11 cellular contexts compared by ENCODE assay signal in the genomic region with DNA sequence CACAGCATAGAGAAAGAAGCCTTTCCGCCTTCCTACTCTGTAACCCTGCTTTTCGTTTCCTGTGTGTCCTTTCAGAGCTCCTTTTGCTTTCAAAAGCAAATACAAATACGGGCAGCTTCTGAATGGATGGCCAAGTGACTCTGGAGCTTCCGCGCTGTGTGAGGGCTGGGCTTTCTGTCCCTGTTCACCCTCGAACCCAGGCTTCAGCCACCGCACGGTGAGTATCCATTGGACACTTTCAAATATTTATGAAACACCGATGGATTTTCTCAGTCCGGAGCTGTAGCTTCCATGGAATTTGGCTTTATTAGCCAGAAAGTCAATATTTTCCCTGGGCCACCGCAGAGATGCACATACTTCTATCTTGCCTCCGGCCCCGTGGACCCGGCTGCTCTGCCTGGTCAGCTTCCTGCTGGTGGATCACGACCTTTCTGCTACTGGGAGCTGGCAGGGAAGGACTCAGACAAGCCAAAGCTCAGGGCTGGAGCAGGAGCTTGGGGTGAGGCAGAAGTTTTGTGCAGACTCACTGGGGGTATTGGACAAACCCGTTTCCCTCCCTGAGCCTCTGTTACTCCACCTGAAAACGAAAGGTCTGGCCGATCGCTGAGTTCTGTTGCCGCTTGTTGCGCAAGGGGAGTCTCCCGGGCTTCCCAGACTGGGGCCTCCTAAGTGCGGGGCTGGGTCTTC.
DNase-seq lines count a peak whose midpoint lies in the region; ATAC-seq and TF ChIP-seq lines count a peak whose summit lies in the region.
"Had no signal": no experiment of that assay in that cellular context is flagged by ENCODE, and none has a peak within 500 bp of the region (broad histone marks: within the 10 kb centered on the region; RNA-seq: fewer than 3 reads in every experiment).

No MANE protein-coding gene starts in this region.

- H3K79me2 ChIP-seq in hepatocyte: no peaks in the 10 kb centered on the region

- WGBS in hepatocyte (ENCODE audit: low lambda C conversion rate, missing lambda C conversion rate): 35% methylated on average over 23 of the region's 23 CpGs

- H3K9ac ChIP-seq in HUES48 (ENCODE audit: low read depth, low read length) (no peak overlapping the region), adipocyte (ENCODE audit: low read length) (peak overlapping the region; percentile 51), skeletal muscle satellite cell (ENCODE audit: low read depth, low read length) (no peak overlapping the region)

- H3K4me3 Mint-ChIP-seq in activated T-cell treated with anti-CD3 and anti-CD28 coated beads, Interleukin-2, amount 50 U/mL, for 72 hours: no peak overlapping the region
- H3K4me3 Mint-ChIP-seq: activated CD8-positive, alpha-beta memory T cell treated with anti-CD3 and anti-CD28 coated beads, Interleukin-2, amount 10 ng/mL, durations not matched to agents 7 days and 5 days had no signal

- TF ChIP-seq CTCF in hepatocyte (IDR thresholded peaks at IDR 0.05; ENCODE audit: poor library complexity): no peak

- ATAC-seq in HG03175 (IDR thresholded peaks at IDR 0.05; ENCODE audit: unreplicated experiment): no peak
- no peak for ATAC-seq in activated T-cell treated with anti-CD3 and anti-CD28 coated beads, Interleukin-2, amount 50 U/mL, for 72 hours (replicated peaks in 1 of 2)
- ATAC-seq: activated CD8-positive, alpha-beta memory T cell treated with anti-CD3 and anti-CD28 coated beads, Interleukin-2, amount 10 ng/mL, durations not matched to agents 7 days and 5 days had no signal

- H3K27ac ChIP-seq in HUES48 (ENCODE audit: low read depth, low read length) (peak overlapping the region; percentile 15), hepatocyte (peak overlapping the region; percentile 74)

- H3K9me3 ChIP-seq in HUES48 (ENCODE audit: control insufficient read depth, insufficient read depth, low read length) (no peaks in the 10 kb centered on the region), adipocyte (ENCODE audit: control insufficient read depth, low read length) (no peaks in the 10 kb centered on the region), hepatocyte (ENCODE audit: low read depth) (no peaks in the 10 kb centered on the region), skeletal muscle satellite cell (replicated peaks; ENCODE audit: low read length) (no peaks in the 10 kb centered on the region)

- H3K27me3 Mint-ChIP-seq in activated T-cell treated with anti-CD3 and anti-CD28 coated beads, Interleukin-2, amount 50 U/mL, for 72 hours (ENCODE audit: low read depth): no peaks in the 10 kb centered on the region
- H3K27me3 Mint-ChIP-seq: activated CD8-positive, alpha-beta memory T cell treated with anti-CD3 and anti-CD28 coated beads, Interleukin-2, amount 10 ng/mL, durations not matched to agents 7 days and 5 days had no signal

- no peaks in the 10 kb centered on the region for H3K36me3 ChIP-seq in HUES48 (ENCODE audit: control insufficient read depth, insufficient read depth, low read length)
- no peaks in the 10 kb centered on the region for H3K36me3 ChIP-seq in adipocyte (ENCODE audit: control insufficient read depth, insufficient read depth, low read length, severe bottlenecking)
- H3K36me3 ChIP-seq in hepatocyte (replicated peaks; ENCODE audit: insufficient read depth, low read depth): no peaks in the 10 kb centered on the region
- H3K36me3 ChIP-seq in skeletal muscle satellite cell (ENCODE audit: insufficient read depth, low read length): no peaks in the 10 kb centered on the region

- H3K9me2 ChIP-seq in hepatocyte (replicated peaks; ENCODE audit: insufficient read depth): no peaks in the 10 kb centered on the region

- no peaks in the 10 kb centered on the region for H4K20me1 ChIP-seq in hepatocyte (ENCODE audit: insufficient read depth, poor library complexity, severe bottlenecking)

- H2AFZ ChIP-seq in hepatocyte: peak overlapping the region; percentile 41

- peak overlapping the region; percentile 74 for H3K4me2 ChIP-seq in hepatocyte
- H3K4me2 ChIP-seq in skeletal muscle satellite cell (ENCODE audit: low read length): peak overlapping the region; percentile 39

- H3K9me3 Mint-ChIP-seq in activated T-cell treated with anti-CD3 and anti-CD28 coated beads, Interleukin-2, amount 50 U/mL, for 72 hours: no peaks in the 10 kb centered on the region

- H3K4me3 ChIP-seq in HUES48 (ENCODE audit: low read depth, low read length) (no peak overlapping the region), adipocyte (ENCODE audit: low read length) (peak overlapping the region; percentile 80), hepatocyte (no peak overlapping the region), skeletal muscle satellite cell (ENCODE audit: low read length) (no peak overlapping the region)

- H3K4me1 ChIP-seq in HUES48 (ENCODE audit: control insufficient read depth, insufficient read depth, low read length): peaks cover 24% of the 10 kb centered on the region
- peaks cover 18% of the 10 kb centered on the region for H3K4me1 ChIP-seq in adipocyte (ENCODE audit: control insufficient read depth, insufficient read depth, low read length)
- peaks cover 23% of the 10 kb centered on the region for H3K4me1 ChIP-seq in hepatocyte (ENCODE audit: insufficient read depth)
- H3K4me1 ChIP-seq in skeletal muscle satellite cell (ENCODE audit: control insufficient read depth, insufficient read depth, low read length): no peaks in the 10 kb centered on the region

- no peaks in the 10 kb centered on the region for H3K27me3 ChIP-seq in HUES48 (ENCODE audit: control insufficient read depth, insufficient read depth, low read length)
- H3K27me3 ChIP-seq in adipocyte (replicated peaks; ENCODE audit: control insufficient read depth, insufficient read depth, low read length): peaks cover 4% of the 10 kb centered on the region
- no peaks in the 10 kb centered on the region for H3K27me3 ChIP-seq in hepatocyte
- peaks cover 42% of the 10 kb centered on the region for H3K27me3 ChIP-seq in skeletal muscle satellite cell (ENCODE audit: control insufficient read depth, insufficient read depth, low read length)

- H3K27ac Mint-ChIP-seq in activated T-cell treated with anti-CD3 and anti-CD28 coated beads, Interleukin-2, amount 50 U/mL, for 72 hours: no peak overlapping the region
- H3K27ac Mint-ChIP-seq: activated CD8-positive, alpha-beta memory T cell treated with anti-CD3 and anti-CD28 coated beads, Interleukin-2, amount 10 ng/mL, durations not matched to agents 7 days and 5 days had no signal

- H3K36me3 Mint-ChIP-seq in activated T-cell treated with anti-CD3 and anti-CD28 coated beads, Interleukin-2, amount 50 U/mL, for 72 hours (ENCODE audit: insufficient read depth in 2 of 2): no peaks in the 10 kb centered on the region
- H3K36me3 Mint-ChIP-seq: activated CD8-positive, alpha-beta memory T cell treated with anti-CD3 and anti-CD28 coated beads, Interleukin-2, amount 10 ng/mL, durations not matched to agents 7 days and 5 days had no signal

- no peaks in the 10 kb centered on the region for H3K4me1 Mint-ChIP-seq in activated T-cell treated with anti-CD3 and anti-CD28 coated beads, Interleukin-2, amount 50 U/mL, for 72 hours (ENCODE audit: low read depth)
- H3K4me1 Mint-ChIP-seq: activated CD8-positive, alpha-beta memory T cell treated with anti-CD3 and anti-CD28 coated beads, Interleukin-2, amount 10 ng/mL, durations not matched to agents 7 days and 5 days had no signal

- DNase-seq in adipocyte (ENCODE audit: low read depth): peak; percentile 48
- DNase-seq in hepatocyte (ENCODE audit: low spot score): peak; percentile 42
- no peak for DNase-seq in nucleus accumbens (lab: John Stamatoyannopoulos, UW)
- no peak for DNase-seq in GM03348 (ENCODE audit: low spot score)
- no peak for DNase-seq in activated T-cell treated with anti-CD3 and anti-CD28 coated beads, Interleukin-2, amount 50 U/mL, for 72 hours
- DNase-seq: activated CD8-positive, alpha-beta memory T cell treated with anti-CD3 and anti-CD28 coated beads, Interleukin-2, amount 10 ng/mL, durations not matched to agents 7 days and 5 days; NCI-H187; stimulated activated CD4-positive, alpha-beta T cell treated with anti-CD3 and anti-CD28 coated beads, Interleukin-2, amount 100 ng/mL, for 48 hours had no signal

Comparison
In these comparisons a context has a peak if more than half of its experiments do, and no peak if none do; other contexts are left out.
1. DNase-seq: peak in adipocyte (single experiment) and hepatocyte (single experiment); none in nucleus accumbens (0 of 56), GM03348 (single experiment) and activated T-cell treated with anti-CD3 and anti-CD28 coated beads, Interleukin-2, amount 50 U/mL, for 72 hours (0 of 2).